Comparison of ENCODE assay signal across 8 cellular contexts in genomic region chr18:14178691-14179196, GRCh38. TPM values are rescaled to one million over a fixed set of nuclear protein-coding genes. Genes with fewer than 3 reads are reported as not detected.
DNase-seq lines count a peak whose midpoint lies in the region; ATAC-seq and TF ChIP-seq lines count a peak whose summit lies in the region.
"Not testable (repeated sequence)": the region's sequence is repeated elsewhere in the genome, so short reads cannot be mapped to it uniquely, and the experiment has no call there.

No MANE protein-coding gene starts in this region.

- H3K27me3 ChIP-seq in osteoblast (ENCODE audit: insufficient read depth, low read length); subcutaneous abdominal adipose tissue (ENCODE audit: control insufficient read depth in 5 of 5, insufficient read depth in 4 of 5, low read length in 5 of 5): not testable (repeated sequence)

- not testable (repeated sequence) for H3K4me1 ChIP-seq in osteoblast (ENCODE audit: insufficient read depth, low read length); subcutaneous abdominal adipose tissue (ENCODE audit: control insufficient read depth in 5 of 5, insufficient read depth in 5 of 5, low read length in 5 of 5)

- not testable (repeated sequence) for H3K9me3 ChIP-seq in osteoblast (ENCODE audit: low read depth, low read length); subcutaneous abdominal adipose tissue (ENCODE audit: control insufficient read depth in 5 of 5, low read length in 5 of 5)

- H3K79me2 ChIP-seq in osteoblast (ENCODE audit: insufficient read depth, low read length), result not testable (repeated sequence)

- peak overlapping the region; percentile 57 for H3K4me3 ChIP-seq in Jurkat, Clone E6-1 (ENCODE audit: low read length)
- peak overlapping the region; percentile 75 for H3K4me3 ChIP-seq in osteoblast (ENCODE audit: insufficient read depth, low read length)
- peak overlapping the region in 4 of 5 donors; percentile 43 to 62 (median 54) for H3K4me3 ChIP-seq in subcutaneous abdominal adipose tissue (ENCODE audit: low read depth in 1 of 5, low read length in 5 of 5)

- peak overlapping the region; percentile 78 for H2AFZ ChIP-seq in osteoblast (ENCODE audit: low read length)

- not testable (repeated sequence) for H4K20me1 ChIP-seq in osteoblast (ENCODE audit: insufficient read depth, low read length)

- peak; percentile 55 for TF ChIP-seq CTCF in osteoblast (IDR thresholded peaks at IDR 0.05; ENCODE audit: extremely low read depth, low read depth, low read length)

- H3K36me3 ChIP-seq in osteoblast (ENCODE audit: insufficient read depth, low read length); subcutaneous abdominal adipose tissue (ENCODE audit: control insufficient read depth in 5 of 5, insufficient read depth in 5 of 5, low read length in 5 of 5): not testable (repeated sequence)

- not testable (repeated sequence) for H3K27ac ChIP-seq in osteoblast (ENCODE audit: low read depth, low read length); subcutaneous abdominal adipose tissue (ENCODE audit: low read depth, low read length)

- ATAC-seq in GM21737 (IDR thresholded peaks at IDR 0.05; ENCODE audit: unreplicated experiment), result peak; percentile 98

- peak overlapping the region; percentile 57 for H3K4me2 ChIP-seq in osteoblast (ENCODE audit: insufficient read depth, low read length)

- not testable (repeated sequence) for H3K9ac ChIP-seq in subcutaneous abdominal adipose tissue (ENCODE audit: low read length in 5 of 5)

- DNase-seq in GDM1 (lab: John Stamatoyannopoulos, UW), result peak; percentile 32
- peak; percentile 89 for DNase-seq in Jurkat, Clone E6-1 (ENCODE audit: low read depth, low spot score)
- peak; percentile 75 for DNase-seq in SK-N-DZ (ENCODE audit: low spot score)
- peak; percentile 75 for DNase-seq in activated gamma-delta T cell treated with Interleukin-2 at 50 U/mL for 16 hours
- peak; percentile 21 for DNase-seq in foreskin melanocyte
- peak; percentile 82 for DNase-seq in osteoblast (ENCODE audit: insufficient read length, low spot score, missing footprints)

RNA-seq across cellular contexts. Expression of gene ZNF519, which starts 46.5 kb away (rescaled TPM):
- 26.9 TPM for polyA plus RNA-seq in Jurkat, Clone E6-1 (2012; ENCODE audit: insufficient read depth, insufficient read length)
- 33.3 and 41.2 TPM in 2 replicates for polyA plus RNA-seq in SK-N-DZ (2014; cell fraction: cytosol; rRNA removed)
- polyA plus RNA-seq in SK-N-DZ (2014; cell fraction: nucleus; rRNA removed), result 51.2 and 77.8 TPM in 2 replicates
- 5.4 and 12.4 TPM in 2 replicates for total RNA-seq in osteoblast

Comparison
In these comparisons a context has a peak if more than half of its experiments do, and no peak if none do; other contexts are left out.
1. DNase-seq: peak in every context shown above with its lines; median percentile 89 in Jurkat, Clone E6-1; 82 in osteoblast; 75 in SK-N-DZ; 75 in activated gamma-delta T cell treated with Interleukin-2 at 50 U/mL for 16 hours; 32 in GDM1; 21 in foreskin melanocyte.